ENCODE assay signal across 10 cellular contexts in the genomic region with DNA sequence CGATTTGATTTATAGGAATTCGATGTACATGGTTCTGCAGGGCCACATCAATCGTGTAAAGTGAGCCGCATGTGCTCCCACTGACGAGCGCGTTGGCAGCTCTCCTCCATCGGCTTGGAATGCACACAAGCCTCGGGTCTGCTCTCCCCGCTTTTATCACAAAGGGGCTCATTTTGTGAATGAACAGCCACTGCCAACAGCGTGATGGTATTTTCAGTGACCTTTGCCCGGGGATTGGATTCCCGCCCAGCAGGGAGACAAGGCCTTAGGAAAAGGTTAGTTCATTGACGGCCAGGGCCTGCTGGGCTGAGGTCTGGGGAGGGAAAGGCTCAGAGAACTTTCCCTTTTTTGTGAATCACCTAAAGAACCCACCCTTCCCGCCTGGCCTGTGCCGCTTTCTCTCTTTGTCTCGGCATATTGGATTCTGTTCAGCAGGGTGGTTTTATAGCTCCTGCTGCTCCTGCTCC.
A peak's percentile ranks its signal among the peaks of the same experiment; 100 is the strongest.
DNase-seq lines count a peak whose midpoint lies in the region; ATAC-seq and TF ChIP-seq lines count a peak whose summit lies in the region.
"Had no signal": no experiment of that assay in that cellular context is flagged by ENCODE, and none has a peak within 500 bp of the region (broad histone marks: within the 10 kb centered on the region; RNA-seq: fewer than 3 reads in every experiment).

No MANE protein-coding gene starts in this region.

- H3K4me1 ChIP-seq in right lobe of liver (peaks cover 0 to 14% (median 6%) of the 10 kb centered on the region in 4 donors), spleen (no peaks in the 10 kb centered on the region)

- DNase-seq in NCI-H446 treated with DMSO at 0.1 percent for 48 hours (lab: John Stamatoyannopoulos, UW) = peak; percentile 2
- DNase-seq in fibroblast of pulmonary artery (ENCODE audit: low read depth) = peak; percentile 53
- peak; percentile 80 to 89 (median 87) for DNase-seq in right lobe of liver
- no peak for DNase-seq in spleen
- no peak for DNase-seq in AML-193 (lab: John Stamatoyannopoulos, UW)
- DNase-seq in CD14-positive monocyte (ENCODE audit: low spot score) = no peak
- DNase-seq in UCSD-AML1 (lab: John Stamatoyannopoulos, UW; ENCODE audit: unreplicated experiment) = no peak
- DNase-seq: NCI-H1105 treated with DMSO at 0.1 percent for 48 hours; NK-92 treated with Interleukin-12 subunit alpha and Interleukin-12 subunit beta, amount 100 ng/mL, for 24 hours had no signal

- no peak overlapping the region for H3K27ac Mint-ChIP-seq in CD14-positive monocyte

- WGBS in right lobe of liver (ENCODE audit: insufficient coverage, low coverage, low lambda C conversion rate, missing lambda C conversion rate) = 22% methylated on average over 15 of the region's 17 CpGs
- 71 to 92% (median 78%) methylated on average over 17 of the region's 17 CpGs for WGBS in spleen, 5 donors

- ATAC-seq in right lobe of liver (peak; percentile 86 to 91 (median 88)), HG03097 (IDR thresholded peaks at IDR 0.05; ENCODE audit: low FRiP score, unreplicated experiment) (no peak)

- peak; percentile 17 for TF ChIP-seq POLR2A in right lobe of liver (IDR thresholded peaks at IDR 0.05)
- no peak for TF ChIP-seq POLR2A in spleen (IDR thresholded peaks at IDR 0.05)

- intact Hi-C loops in right lobe of liver (cut with DNase I) = no loop called here
- intact Hi-C loops in spleen (cut with DNase I; ENCODE audit: low total_unique reads) = no loop called here
- intact Hi-C loops in CD14-positive monocyte (cut with micrococcal nuclease) = no loop called here

- no peak overlapping the region for H3K4me3 ChIP-seq in fibroblast of pulmonary artery (replicated peaks; ENCODE audit: low read depth, low read length)
- H3K4me3 ChIP-seq in right lobe of liver = no peak overlapping the region
- H3K4me3 ChIP-seq in spleen = no peak overlapping the region

- peaks cover 2 to 7% (median 5%) of the 10 kb centered on the region in 3 donors for H3K27me3 Mint-ChIP-seq in CD14-positive monocyte (ENCODE audit: low read depth in 3 of 3)

- no peaks in the 10 kb centered on the region for H3K27me3 ChIP-seq in right lobe of liver
- H3K27me3 ChIP-seq in spleen (replicated peaks in 1 of 7) = no peaks in the 10 kb centered on the region

- TF ChIP-seq CTCF in fibroblast of pulmonary artery (IDR thresholded peaks at IDR 0.05; ENCODE audit: low read length, missing control alignments) (no peak), right lobe of liver (IDR thresholded peaks at IDR 0.05) (no peak), spleen (IDR thresholded peaks at IDR 0.05 in 8 of 11, conservative IDR thresholded peaks at IDR 0.05 in 3 of 11) (no peak), CD14-positive monocyte (IDR thresholded peaks at IDR 0.05) (no peak)

- H3K27ac ChIP-seq in right lobe of liver = peak overlapping the region in 1 of 3 donors; percentile 44
- peak overlapping the region in 6 of 8 donors; percentile 27 to 57 (median 48) for H3K27ac ChIP-seq in spleen

- no peaks in the 10 kb centered on the region for H3K4me1 Mint-ChIP-seq in CD14-positive monocyte

- H3K4me3 Mint-ChIP-seq in CD14-positive monocyte = no peak overlapping the region

- H3K36me3 ChIP-seq in right lobe of liver (no peaks in the 10 kb centered on the region), spleen (no peaks in the 10 kb centered on the region)

- no peaks in the 10 kb centered on the region for H3K9me3 Mint-ChIP-seq in CD14-positive monocyte

- no peaks in the 10 kb centered on the region for H3K36me3 Mint-ChIP-seq in CD14-positive monocyte

- H3K9me3 ChIP-seq in right lobe of liver (no peaks in the 10 kb centered on the region), spleen (no peaks in the 10 kb centered on the region)

Comparison
In these comparisons a context has a peak if more than half of its experiments do, and no peak if none do; other contexts are left out.
1. DNase-seq: peak in NCI-H446 treated with DMSO at 0.1 percent for 48 hours (single experiment), fibroblast of pulmonary artery (single experiment) and right lobe of liver (3 of 3); none in spleen (single experiment), AML-193 (0 of 2), CD14-positive monocyte (single experiment) and UCSD-AML1 (single experiment).